8 cellular contexts compared by ENCODE assay signal in genomic region chr17:44004077-44004760, GRCh38. TPM values are rescaled to one million over a fixed set of nuclear protein-coding genes. Genes with fewer than 3 reads are reported as not detected.
DNase-seq lines count a peak whose midpoint lies in the region; FAIRE-seq lines count a peak whose summit lies in the region.

Gene NAGS (plus strand): TSS chr17:44004622. CDS start chr17:44004664, 42 bp downstream.

- H3K4me1 ChIP-seq in iPS DF 6.9 (ENCODE audit: control insufficient read depth, insufficient read depth, low read length) (peaks cover 5% of the 10 kb centered on the region), small intestine (ENCODE audit: control insufficient read depth in 2 of 2, insufficient read depth in 1 of 2, low read depth in 1 of 2, low read length in 1 of 2) (peaks cover 5 to 7% of the 10 kb centered on the region in 2 donors)

- no peak within 1 kb of the TSS for H3K27ac Mint-ChIP-seq in activated CD4-positive, alpha-beta memory T cell treated with anti-CD3 and anti-CD28 coated beads, Interleukin-2, amount 10 ng/mL, durations not matched to agents 7 days and 5 days

- no peaks in the 10 kb centered on the region for H3K9me3 Mint-ChIP-seq in activated CD4-positive, alpha-beta memory T cell treated with anti-CD3 and anti-CD28 coated beads, Interleukin-2, amount 10 ng/mL, durations not matched to agents 7 days and 5 days

- H3K36me3 ChIP-seq in iPS DF 6.9 (ENCODE audit: control insufficient read depth, insufficient read depth, low read length) (no peaks in the 10 kb centered on the region), small intestine (ENCODE audit: control insufficient read depth in 2 of 2, insufficient read depth in 2 of 2, low read length in 2 of 2) (peaks cover 0 to 8% of the 10 kb centered on the region in 2 donors)

- peak within 1 kb of the TSS; percentile 55 for H3K4me3 ChIP-seq in iPS DF 6.9 (ENCODE audit: low read length)
- peak within 1 kb of the TSS in 1 of 2 donors; percentile 89 for H3K4me3 ChIP-seq in small intestine (ENCODE audit: low read depth in 1 of 2, low read length in 2 of 2)

- peaks cover 18% of the 10 kb centered on the region for H3K27me3 Mint-ChIP-seq in activated CD4-positive, alpha-beta memory T cell treated with anti-CD3 and anti-CD28 coated beads, Interleukin-2, amount 10 ng/mL, durations not matched to agents 7 days and 5 days

- H3K4me1 Mint-ChIP-seq in activated CD4-positive, alpha-beta memory T cell treated with anti-CD3 and anti-CD28 coated beads, Interleukin-2, amount 10 ng/mL, durations not matched to agents 7 days and 5 days, result peaks cover 33% of the 10 kb centered on the region

- peaks cover 3% of the 10 kb centered on the region for H3K36me3 Mint-ChIP-seq in activated CD4-positive, alpha-beta memory T cell treated with anti-CD3 and anti-CD28 coated beads, Interleukin-2, amount 10 ng/mL, durations not matched to agents 7 days and 5 days (ENCODE audit: low read depth)

- peak within 1 kb of the TSS; percentile 30 for H3K4me3 Mint-ChIP-seq in activated CD4-positive, alpha-beta memory T cell treated with anti-CD3 and anti-CD28 coated beads, Interleukin-2, amount 10 ng/mL, durations not matched to agents 7 days and 5 days

- no peak for FAIRE-seq in small intestine (lab: Jason Lieb, UNC)

- H3K27me3 ChIP-seq in iPS DF 6.9 (ENCODE audit: control insufficient read depth, insufficient read depth, low read length), result peaks cover 5% of the 10 kb centered on the region; the same call in 1 of the 2 replicates
- peaks cover 0 to 2% of the 10 kb centered on the region in 2 donors for H3K27me3 ChIP-seq in small intestine (ENCODE audit: control insufficient read depth in 2 of 2, insufficient read depth in 2 of 2, low read length in 2 of 2)

- CTCF ChIA-PET in activated CD4-positive, alpha-beta memory T cell treated with anti-CD3 and anti-CD28 coated beads, Interleukin-2, amount 10 ng/mL, durations not matched to agents 7 days and 5 days (lab: Charles Lee), result interaction anchor here (0.7 to 1.2 kb wide), 3 partner anchors 9 to 331 kb away, joined by 3 to 6 read pairs (median 4); no protein-coding TSS in a partner anchor

- no CpG with 5 or more reads among the region's 25 CpGs for WGBS in iPS DF 6.9 (ENCODE audit: insufficient coverage, insufficient read length)
- WGBS in small intestine, 3 donors, result 4 to 7% (median 6%) methylated on average over 23 to 25 of the region's 25 CpGs

- peak; percentile 46 for DNase-seq in NCI-H748 (lab: John Stamatoyannopoulos, UW; ENCODE audit: unreplicated experiment)
- no peak for DNase-seq in NCI-H748 treated with DMSO at 0.1 percent for 48 hours (lab: John Stamatoyannopoulos, UW)
- DNase-seq in activated CD4-positive, alpha-beta memory T cell treated with anti-CD3 and anti-CD28 coated beads, Interleukin-2, amount 10 ng/mL, durations not matched to agents 7 days and 5 days, result peak; percentile 20
- DNase-seq in iPS DF 6.9 (ENCODE audit: low read depth, low spot score), result no peak
- peak; percentile 91 for DNase-seq in small intestine
- DNase-seq in NCI-H146 treated with DMSO at 0.1 percent for 48 hours (lab: John Stamatoyannopoulos, UW; ENCODE audit: unreplicated experiment), result no peak
- no peak for DNase-seq in COR-L47 (lab: John Stamatoyannopoulos, UW)
- no peak for DNase-seq in glomerular visceral epithelial cell (ENCODE audit: extremely low spot score)

- H3K9me3 ChIP-seq in iPS DF 6.9 (ENCODE audit: control insufficient read depth, insufficient read depth, low read length), result no peaks in the 10 kb centered on the region
- H3K9me3 ChIP-seq in small intestine (ENCODE audit: control insufficient read depth, low read depth), result no peaks in the 10 kb centered on the region

- H3K27ac ChIP-seq in iPS DF 6.9 (ENCODE audit: low read length) (no peak within 1 kb of the TSS), small intestine (ENCODE audit: low read depth in 1 of 2, low read length in 1 of 2) (peak within 1 kb of the TSS; percentile 94)

- POLR2A ChIA-PET in activated CD4-positive, alpha-beta memory T cell treated with anti-CD3 and anti-CD28 coated beads, Interleukin-2, amount 10 ng/mL, durations not matched to agents 7 days and 5 days (lab: Charles Lee), result interaction anchor here (1.9 kb wide), 1 partner anchor 96 kb away, joined by 4 read pairs; no protein-coding TSS in a partner anchor

RNA-seq across cellular contexts. Expression of gene NAGS, which starts in this region (rescaled TPM):
- total RNA-seq in activated CD4-positive, alpha-beta memory T cell treated with anti-CD3 and anti-CD28 coated beads, Interleukin-2, amount 10 ng/mL, durations not matched to agents 7 days and 5 days, result 1 to 10 TPM; 1.5 TPM
- polyA plus RNA-seq in small intestine, result 10 to 100 TPM; 16.8 to 58.6 (median 54.9) TPM

Comparison
In these comparisons a context has a peak if more than half of its experiments do, and no peak if none do; other contexts are left out.
1. DNase-seq: peak in NCI-H748 (single experiment), activated CD4-positive, alpha-beta memory T cell treated with anti-CD3 and anti-CD28 coated beads, Interleukin-2, amount 10 ng/mL, durations not matched to agents 7 days and 5 days (single experiment) and small intestine (single experiment); none in NCI-H748 treated with DMSO at 0.1 percent for 48 hours (single experiment), iPS DF 6.9 (single experiment), NCI-H146 treated with DMSO at 0.1 percent for 48 hours (single experiment), COR-L47 (single experiment) and glomerular visceral epithelial cell (single experiment).